Comparison of ENCODE assay signal across 19 cellular contexts in genomic region chr1:932776-933602, GRCh38. TPM values are rescaled to one million over a fixed set of nuclear protein-coding genes. Genes with fewer than 3 reads are reported as not detected.
DNase-seq lines count a peak whose midpoint lies in the region; TF ChIP-seq lines count a peak whose summit lies in the region.
"Had no signal": no experiment of that assay in that cellular context is flagged by ENCODE, and none has a peak within 500 bp of the region (broad histone marks: within the 10 kb centered on the region; RNA-seq: fewer than 3 reads in every experiment).

No MANE protein-coding gene starts in this region.

- no peak overlapping the region for H2BK120ac ChIP-seq in neuronal stem cell (ENCODE audit: low read depth, low read length)

- H3K4ac ChIP-seq in neuronal stem cell (ENCODE audit: low read length): no peak overlapping the region

- H3K27ac ChIP-seq in 22Rv1 (peak overlapping the region; percentile 68), HEK293 (ENCODE audit: extremely low read depth, low read depth, low read length) (peak overlapping the region; percentile 82; the same call in 1 of the 2 replicates), neuronal stem cell (replicated peaks; ENCODE audit: low read length) (no peak overlapping the region)
- H3K27ac ChIP-seq: coronary artery, gastrocnemius medialis, vagina had no signal

- H2BK15ac ChIP-seq in neuronal stem cell (ENCODE audit: low read length): no peak overlapping the region

- H4K91ac ChIP-seq in neuronal stem cell (ENCODE audit: low read depth, low read length, poor library complexity): no peak overlapping the region

- H3K9me3 ChIP-seq in HEK293 (ENCODE audit: control insufficient read depth, insufficient read depth, low read depth, low read length) (no peaks in the 10 kb centered on the region), neuronal stem cell (replicated peaks in 1 of 2; ENCODE audit: control insufficient read depth in 2 of 2, insufficient read depth in 1 of 2, low read depth in 1 of 2, low read length in 2 of 2) (peaks cover 0 to 6% of the 10 kb centered on the region in 2 donors)
- H3K9me3 ChIP-seq: gastrocnemius medialis, vagina had no signal

- H3K36me3 ChIP-seq in HEK293 (ENCODE audit: control insufficient read depth in 2 of 2, insufficient read depth in 1 of 2, low read length in 2 of 2): peaks cover 0 to 49% of the 10 kb centered on the region in 2 experiments; a peak in 1 of 3 replicates
- H3K36me3 ChIP-seq in neuronal stem cell (replicated peaks in 1 of 2; ENCODE audit: control insufficient read depth in 2 of 2, insufficient read depth in 2 of 2, low read length in 2 of 2): no peaks in the 10 kb centered on the region
- H3K36me3 ChIP-seq: gastrocnemius medialis, vagina had no signal

- POLR2A ChIA-PET in HEK293 (lab: Yijun Ruan, JAX): interaction anchor here (0.6 to 6.5 kb wide), 4 partner anchors 9 to 41 kb away, joined by 3 to 111 read pairs (median 6); no protein-coding TSS in a partner anchor

- H2BK5ac ChIP-seq in neuronal stem cell (ENCODE audit: low read length): no peak overlapping the region

- in situ Hi-C loops in G401 (cut with HindIII; ENCODE audit: low sequenced_read_pairs): no loop called here

- H3K27me3 ChIP-seq in neuronal stem cell (ENCODE audit: control insufficient read depth in 3 of 3, insufficient read depth in 3 of 3, low read depth in 1 of 3, low read length in 3 of 3): peaks cover 22 to 89% (median 86%) of the 10 kb centered on the region in 3 experiments
- H3K27me3 ChIP-seq: vagina had no signal

- H3K4me3 ChIP-seq in HEK293 (ENCODE audit: low read depth, low read length) (no peak overlapping the region), epithelial cell of esophagus (ENCODE audit: low read length) (no peak overlapping the region), neuronal stem cell (ENCODE audit: low read length in 2 of 2) (no peak overlapping the region)
- H3K4me3 ChIP-seq: coronary artery, gastrocnemius medialis, vagina had no signal

- no peak overlapping the region for H3K9ac ChIP-seq in neuronal stem cell (ENCODE audit: low read depth, low read length, poor library complexity)

- H3K18ac ChIP-seq in neuronal stem cell (ENCODE audit: low read length): peak overlapping the region; percentile 48

- peaks cover 30% of the 10 kb centered on the region for H3K4me1 ChIP-seq in HEK293 (ENCODE audit: control insufficient read depth, insufficient read depth, low read length)
- H3K4me1 ChIP-seq in neuronal stem cell (ENCODE audit: control insufficient read depth in 2 of 2, insufficient read depth in 1 of 2, low read depth in 1 of 2, low read length in 2 of 2): peaks cover 6 to 14% of the 10 kb centered on the region in 2 donors
- H3K4me1 ChIP-seq: gastrocnemius medialis had no signal

- H3K14ac ChIP-seq in neuronal stem cell (ENCODE audit: low read length): peak overlapping the region; percentile 17

- WGBS in neuronal stem cell (ENCODE audit: extremely low coverage in 2 of 2, insufficient read length in 2 of 2, insufficient replicate concordance in 1 of 2), 2 donors: no CpG with 5 or more reads among the region's 25 CpGs

- peak overlapping the region; percentile 41 for H2BK12ac ChIP-seq in neuronal stem cell (ENCODE audit: low read length)

- H3K79me1 ChIP-seq in neuronal stem cell (ENCODE audit: low read depth, low read length): no peaks in the 10 kb centered on the region

- TF ChIP-seq CTCF in 22Rv1 (IDR thresholded peaks at IDR 0.05) (no peak), HEK293 (tag by site-specific recombination; IDR thresholded peaks at IDR 0.05) (no peak), epithelial cell of esophagus (IDR thresholded peaks at IDR 0.05; ENCODE audit: insufficient read depth, low read depth, low read length, missing control alignments) (no peak)

- H3K4me2 ChIP-seq in neuronal stem cell (ENCODE audit: insufficient read depth, low read length, poor library complexity, severe bottlenecking): no peak overlapping the region

- peak overlapping the region; percentile 52 for H2AK5ac ChIP-seq in neuronal stem cell (ENCODE audit: low read depth, low read length)

- H4K8ac ChIP-seq in neuronal stem cell (ENCODE audit: low read depth, low read length): no peak overlapping the region

- peak; percentile 57 for DNase-seq in epithelial cell of esophagus (ENCODE audit: low read depth)
- DNase-seq in neuronal stem cell (ENCODE audit: low spot score): no peak
- DNase-seq in NCI-H1105 treated with DMSO at 0.1 percent for 48 hours (lab: John Stamatoyannopoulos, UW): no peak
- DNase-seq in NCI-H2196 treated with DMSO at 0.1 percent for 48 hours (lab: John Stamatoyannopoulos, UW; ENCODE audit: unreplicated experiment): no peak
- no peak for DNase-seq in G401 (ENCODE audit: low spot score)
- DNase-seq in NCI-H748 (lab: John Stamatoyannopoulos, UW; ENCODE audit: unreplicated experiment): no peak
- DNase-seq: activated naive CD4-positive, alpha-beta T cell treated with anti-CD3 and anti-CD28 coated beads, Interleukin-2, amount 50 U/mL, for 16 hours; gastrocnemius medialis; hypothalamus; IMR-90; NCI-H1436; RPMI8226 had no signal

- H2AFZ ChIP-seq in neuronal stem cell (ENCODE audit: low read length): no peak overlapping the region

- peak overlapping the region; percentile 61 for H3K23ac ChIP-seq in neuronal stem cell (ENCODE audit: low read depth, low read length, poor library complexity)

- CTCF ChIA-PET in HEK293 (lab: Yijun Ruan, JAX): interaction anchor here (0.9 to 1.4 kb wide), 3 partner anchors 10 to 69 kb away, joined by 3 to 6 read pairs (median 5); no protein-coding TSS in a partner anchor

TF ChIP-seq in HEK293, 187 proteins besides CTCF, POLR2A, EP300 and RAD21 (continues in another document):
- no peak for TF ChIP-seq ZNF426 (tag by site-specific recombination; IDR thresholded peaks at IDR 0.05)
- no peak for TF ChIP-seq ZNF677 (tag by site-specific recombination; IDR thresholded peaks at IDR 0.05)
- TF ChIP-seq MEIS1 (CRISPR knock-in tag; IDR thresholded peaks at IDR 0.05; ENCODE audit: borderline replicate concordance): no peak
- no peak for TF ChIP-seq ZIC2 (tag by site-specific recombination; IDR thresholded peaks at IDR 0.05)
- TF ChIP-seq BCL11B (tag by site-specific recombination; IDR thresholded peaks at IDR 0.05; ENCODE audit: low read depth): peak; percentile 44
- no peak for TF ChIP-seq ZNF416 (tag by site-specific recombination; IDR thresholded peaks at IDR 0.05)
- TF ChIP-seq, protein P1, sequence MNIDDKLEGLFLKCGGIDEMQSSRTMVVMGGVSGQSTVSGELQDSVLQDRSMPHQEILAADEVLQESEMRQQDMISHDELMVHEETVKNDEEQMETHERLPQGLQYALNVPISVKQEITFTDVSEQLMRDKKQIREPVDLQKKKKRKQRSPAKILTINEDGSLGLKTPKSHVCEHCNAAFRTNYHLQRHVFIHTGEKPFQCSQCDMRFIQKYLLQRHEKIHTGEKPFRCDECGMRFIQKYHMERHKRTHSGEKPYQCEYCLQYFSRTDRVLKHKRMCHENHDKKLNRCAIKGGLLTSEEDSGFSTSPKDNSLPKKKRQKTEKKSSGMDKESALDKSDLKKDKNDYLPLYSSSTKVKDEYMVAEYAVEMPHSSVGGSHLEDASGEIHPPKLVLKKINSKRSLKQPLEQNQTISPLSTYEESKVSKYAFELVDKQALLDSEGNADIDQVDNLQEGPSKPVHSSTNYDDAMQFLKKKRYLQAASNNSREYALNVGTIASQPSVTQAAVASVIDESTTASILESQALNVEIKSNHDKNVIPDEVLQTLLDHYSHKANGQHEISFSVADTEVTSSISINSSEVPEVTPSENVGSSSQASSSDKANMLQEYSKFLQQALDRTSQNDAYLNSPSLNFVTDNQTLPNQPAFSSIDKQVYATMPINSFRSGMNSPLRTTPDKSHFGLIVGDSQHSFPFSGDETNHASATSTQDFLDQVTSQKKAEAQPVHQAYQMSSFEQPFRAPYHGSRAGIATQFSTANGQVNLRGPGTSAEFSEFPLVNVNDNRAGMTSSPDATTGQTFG (tag by site-specific recombination; IDR thresholded peaks at IDR 0.05; ENCODE audit: borderline replicate concordance): no peak
- no peak for TF ChIP-seq ZNF23 (tag by site-specific recombination; IDR thresholded peaks at IDR 0.05; ENCODE audit: borderline replicate concordance)
- TF ChIP-seq ZNF501 (tag by site-specific recombination; IDR thresholded peaks at IDR 0.05): no peak
- TF ChIP-seq ZNF121 (tag by site-specific recombination; IDR thresholded peaks at IDR 0.05): no peak
- no peak for TF ChIP-seq ZNF239 (tag by site-specific recombination; IDR thresholded peaks at IDR 0.05)
- TF ChIP-seq ZNF394 (tag by site-specific recombination; IDR thresholded peaks at IDR 0.05; ENCODE audit: borderline replicate concordance): peak; percentile 36; the same call in 1 of the 2 replicates
- no peak for TF ChIP-seq KLF8 (tag by site-specific recombination; IDR thresholded peaks at IDR 0.05)
- no peak for TF ChIP-seq ZSCAN16 (tag by site-specific recombination; IDR thresholded peaks at IDR 0.05)
- TF ChIP-seq ZBTB21 (tag by site-specific recombination; IDR thresholded peaks at IDR 0.05): no peak
- no peak for TF ChIP-seq YY1 (tag by site-specific recombination; IDR thresholded peaks at IDR 0.05)
- TF ChIP-seq GLI4 (tag by site-specific recombination; IDR thresholded peaks at IDR 0.05): no peak

RNA-seq across cellular contexts. Expression of gene SAMD11, which starts 9.3 kb away (rescaled TPM):
- polyA plus RNA-seq in neuronal stem cell (2013, experiment 1 of 2): 0.21 TPM
- 0.32 TPM for polyA plus RNA-seq in neuronal stem cell (2013, experiment 2 of 2)
- total RNA-seq in G401 (2014; rRNA removed; shearing (Covaris generic)): 398 and 434 TPM in 2 replicates
- total RNA-seq: T-helper 2 cell treated with Interferon-gamma antibody and Interleukin-4, amounts not matched to agents 100 ng/mL and 5 ng/mL, for 36 hours had no signal

RNA-seq across cellular contexts. Expression of gene NOC2L, which starts 26.1 kb away (rescaled TPM):
- 33.5 TPM for polyA plus RNA-seq in neuronal stem cell (2013, experiment 1 of 2)
- polyA plus RNA-seq in neuronal stem cell (2013, experiment 2 of 2): 32.6 TPM
- 193 and 221 TPM in 2 replicates for total RNA-seq in G401 (2014; rRNA removed; shearing (Covaris generic))

RNA-seq across cellular contexts. Expression of gene KLHL17, which starts 27.4 kb away (rescaled TPM):
- 22.0 TPM for polyA plus RNA-seq in neuronal stem cell (2013, experiment 1 of 2)
- polyA plus RNA-seq in neuronal stem cell (2013, experiment 2 of 2): 20.9 TPM
- total RNA-seq in G401 (2014; rRNA removed; shearing (Covaris generic)): 23.3 and 25.4 TPM in 2 replicates

RNA-seq across cellular contexts. Expression of gene PLEKHN1, which starts 33.3 kb away (rescaled TPM):
- 0.07 TPM for polyA plus RNA-seq in neuronal stem cell (2013, experiment 1 of 2)
- 0.03 TPM for polyA plus RNA-seq in neuronal stem cell (2013, experiment 2 of 2)
- 4.3 and 5.5 TPM in 2 replicates for total RNA-seq in G401 (2014; rRNA removed; shearing (Covaris generic))

RNA-seq across cellular contexts. Expression of gene PERM1, which starts 48.9 kb away (rescaled TPM):
- polyA plus RNA-seq in neuronal stem cell (2013, experiment 1 of 2): not detected
- polyA plus RNA-seq in neuronal stem cell (2013, experiment 2 of 2): 0.01 TPM
- total RNA-seq in G401 (2014; rRNA removed; shearing (Covaris generic)): 0.17 TPM in 1 of 2 replicates, not detected in the other
- total RNA-seq: endodermal cell; IMR-90; progenitor cell of endocrine pancreas; T-helper 2 cell treated with Interferon-gamma antibody and Interleukin-4, amounts not matched to agents 100 ng/mL and 5 ng/mL, for 36 hours; vagina had no signal
- polyA plus RNA-seq: IMR-90 had no signal
